1 cellular context compared by ENCODE assay signal in genomic region chr13:78067290-78067689, GRCh38.
TF ChIP-seq lines count a peak whose summit lies in the region.

No MANE protein-coding gene starts in this region.

TF ChIP-seq in SK-N-SH treated with all-trans-retinoic acid at 6 μM for 48 hours, 23 proteins besides CTCF, POLR2A, EP300 and RAD21 (continued from another document):
- TF ChIP-seq CSRNP3 (CRISPR knock-in tag; IDR thresholded peaks at IDR 0.05) (no peak), CREB5 (CRISPR knock-in tag; IDR thresholded peaks at IDR 0.05; ENCODE audit: low read depth) (no peak), SNAI2 (CRISPR knock-in tag; IDR thresholded peaks at IDR 0.05) (no peak), ISL1 (CRISPR knock-in tag; IDR thresholded peaks at IDR 0.05) (no peak)
TF ChIP-seq in SK-N-SH treated with all-trans-retinoic acid at 6 μM for 48 hours: peak in this region for 0.
